Comparison of ENCODE assay signal across 8 cellular contexts in genomic region chr3:136819784-136820640, GRCh38. TPM values are rescaled to one million over a fixed set of nuclear protein-coding genes. Genes with fewer than 3 reads are reported as not detected.
DNase-seq lines count a peak whose midpoint lies in the region; ATAC-seq and TF ChIP-seq lines count a peak whose summit lies in the region.

No MANE protein-coding gene starts in this region.

- no peak for TF ChIP-seq CTCF in osteoblast (IDR thresholded peaks at IDR 0.05; ENCODE audit: extremely low read depth, low read depth, low read length)

- H3K9me3 Mint-ChIP-seq in activated naive CD8-positive, alpha-beta T cell treated with anti-CD3 and anti-CD28 coated beads, Interleukin-2, amount 10 ng/mL, durations not matched to agents 7 days and 5 days = peaks cover 6% of the 10 kb centered on the region

- intact Hi-C loops in cardiac septum (cut with DNase I) = loop anchor here (2.0 to 5.0 kb wide), 4 partner anchors 43 to 193 kb away; partner anchors contain the start of genes NCK1 and STAG1

- peak overlapping the region; percentile 92 for H3K4me2 ChIP-seq in osteoblast (ENCODE audit: insufficient read depth, low read length)

- peak; percentile 28 to 45 for DNase-seq in AML-193 (lab: John Stamatoyannopoulos, UW)
- peak; percentile 70 for DNase-seq in RPMI7951 (ENCODE audit: low read depth)
- DNase-seq in activated naive CD8-positive, alpha-beta T cell treated with anti-CD3 and anti-CD28 coated beads, Interleukin-2, amount 10 ng/mL, durations not matched to agents 7 days and 5 days = peak; percentile 51
- peak; percentile 77 for DNase-seq in cardiac septum (ENCODE audit: low spot score)
- peak; percentile 72 for DNase-seq in osteoblast (ENCODE audit: insufficient read length, low spot score, missing footprints)
- no peak for DNase-seq in AG08395 (ENCODE audit: low spot score)
- no peak for DNase-seq in mesenteric fat pad (ENCODE audit: low spot score)

- peak overlapping the region; percentile 89 for H3K27ac ChIP-seq in osteoblast (ENCODE audit: low read depth, low read length)

- peaks cover 50% of the 10 kb centered on the region for H3K79me2 ChIP-seq in osteoblast (ENCODE audit: insufficient read depth, low read length)

- peaks cover 37% of the 10 kb centered on the region for H3K27me3 Mint-ChIP-seq in activated naive CD8-positive, alpha-beta T cell treated with anti-CD3 and anti-CD28 coated beads, Interleukin-2, amount 10 ng/mL, durations not matched to agents 7 days and 5 days

- H3K36me3 ChIP-seq in osteoblast (ENCODE audit: insufficient read depth, low read length) = no peaks in the 10 kb centered on the region

- peak overlapping the region; percentile 81 for H3K4me3 ChIP-seq in osteoblast (ENCODE audit: insufficient read depth, low read length)

- H3K27me3 ChIP-seq in osteoblast (ENCODE audit: insufficient read depth, low read length) = no peaks in the 10 kb centered on the region

- peaks cover 19% of the 10 kb centered on the region for H3K4me1 Mint-ChIP-seq in activated naive CD8-positive, alpha-beta T cell treated with anti-CD3 and anti-CD28 coated beads, Interleukin-2, amount 10 ng/mL, durations not matched to agents 7 days and 5 days

- H3K4me1 ChIP-seq in osteoblast (ENCODE audit: insufficient read depth, low read length) = peaks cover 15% of the 10 kb centered on the region

- H3K36me3 Mint-ChIP-seq in activated naive CD8-positive, alpha-beta T cell treated with anti-CD3 and anti-CD28 coated beads, Interleukin-2, amount 10 ng/mL, durations not matched to agents 7 days and 5 days = no peaks in the 10 kb centered on the region

- H4K20me1 ChIP-seq in osteoblast (ENCODE audit: insufficient read depth, low read length) = peaks cover 23% of the 10 kb centered on the region

- peak overlapping the region; percentile 82 for H3K4me3 Mint-ChIP-seq in activated naive CD8-positive, alpha-beta T cell treated with anti-CD3 and anti-CD28 coated beads, Interleukin-2, amount 10 ng/mL, durations not matched to agents 7 days and 5 days

- no peak overlapping the region for H3K27ac Mint-ChIP-seq in activated naive CD8-positive, alpha-beta T cell treated with anti-CD3 and anti-CD28 coated beads, Interleukin-2, amount 10 ng/mL, durations not matched to agents 7 days and 5 days

- no peaks in the 10 kb centered on the region for H3K9me3 ChIP-seq in osteoblast (ENCODE audit: low read depth, low read length)

- peak; percentile 40 for ATAC-seq in HG02759 (IDR thresholded peaks at IDR 0.05; ENCODE audit: unreplicated experiment)
- peak; percentile 62 for ATAC-seq in activated naive CD8-positive, alpha-beta T cell treated with anti-CD3 and anti-CD28 coated beads, Interleukin-2, amount 10 ng/mL, durations not matched to agents 7 days and 5 days (ENCODE audit: low read depth)

- POLR2A ChIA-PET in activated naive CD8-positive, alpha-beta T cell treated with anti-CD3 and anti-CD28 coated beads, Interleukin-2, amount 10 ng/mL, durations not matched to agents 7 days and 5 days (lab: Charles Lee) = no interaction called here

- H2AFZ ChIP-seq in osteoblast (ENCODE audit: low read length) = peak overlapping the region; percentile 67

RNA-seq across cellular contexts. Expression of gene SLC35G2, which starts 1.1 kb away (rescaled TPM):
- 19.4 and 21.7 TPM in 2 replicates for total RNA-seq in RPMI7951 (2014; rRNA removed; shearing (Covaris generic))
- total RNA-seq in activated naive CD8-positive, alpha-beta T cell treated with anti-CD3 and anti-CD28 coated beads, Interleukin-2, amount 10 ng/mL, durations not matched to agents 7 days and 5 days = under 1 TPM; 0.19 to 0.28 TPM
- total RNA-seq in cardiac septum (4.7 TPM), osteoblast (8.0 and 9.7 TPM in 2 replicates), mesenteric fat pad (19.5 TPM)

RNA-seq across cellular contexts. Expression of gene NCK1, which starts 42.0 kb away (rescaled TPM):
- total RNA-seq in RPMI7951 (2014; rRNA removed; shearing (Covaris generic)) = 35.8 and 37.0 TPM in 2 replicates
- total RNA-seq in activated naive CD8-positive, alpha-beta T cell treated with anti-CD3 and anti-CD28 coated beads, Interleukin-2, amount 10 ng/mL, durations not matched to agents 7 days and 5 days = 10 to 100 TPM; 37.2 to 42.2 TPM
- total RNA-seq in cardiac septum (22.1 TPM), osteoblast (41.6 and 42.4 TPM in 2 replicates), mesenteric fat pad (49.7 TPM)

Comparison
In these comparisons a context has a peak if more than half of its experiments do, and no peak if none do; other contexts are left out.
1. DNase-seq: peak in AML-193 (2 of 2), RPMI7951 (single experiment), activated naive CD8-positive, alpha-beta T cell treated with anti-CD3 and anti-CD28 coated beads, Interleukin-2, amount 10 ng/mL, durations not matched to agents 7 days and 5 days (single experiment), cardiac septum (single experiment) and osteoblast (single experiment); none in AG08395 (single experiment) and mesenteric fat pad (single experiment).